Comparison of ENCODE assay signal across 22 cellular contexts in the genomic region with DNA sequence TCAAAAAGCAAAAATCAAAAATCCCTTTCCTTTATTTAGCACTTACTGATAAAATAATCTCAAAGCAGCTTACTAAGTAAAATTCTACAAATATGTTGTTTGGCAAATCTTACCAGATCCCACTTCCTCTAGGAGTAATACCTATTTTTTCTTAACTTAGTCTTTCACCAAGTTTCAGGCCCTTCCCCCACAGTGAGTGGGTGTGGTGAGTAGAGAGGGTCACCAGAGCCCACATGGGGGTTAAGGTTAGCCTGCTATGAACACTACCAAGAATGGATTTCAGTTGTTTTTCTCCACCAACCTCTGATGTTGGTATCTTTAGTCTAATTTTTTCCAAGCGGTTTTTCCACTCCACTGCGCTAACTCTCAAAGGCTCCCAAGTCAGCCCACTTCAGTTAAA. TPM values are rescaled to one million over a fixed set of nuclear protein-coding genes. Genes with fewer than 3 reads are reported as not detected.
DNase-seq lines count a peak whose midpoint lies in the region; ATAC-seq lines count a peak whose summit lies in the region.
"Had no signal": no experiment of that assay in that cellular context is flagged by ENCODE, and none has a peak within 500 bp of the region (broad histone marks: within the 10 kb centered on the region; RNA-seq: fewer than 3 reads in every experiment).

No MANE protein-coding gene starts in this region.

- H3K36me3 Mint-ChIP-seq in activated CD4-positive, alpha-beta T cell treated with anti-CD3 and anti-CD28 coated beads, Interleukin-2, amount 10 ng/mL, durations not matched to agents 24 days and 14 days (ENCODE audit: low read depth) = peaks cover 26% of the 10 kb centered on the region
- peaks cover 40% of the 10 kb centered on the region for H3K36me3 Mint-ChIP-seq in activated naive CD4-positive, alpha-beta T cell treated with anti-CD3 and anti-CD28 coated beads for 36 hours (ENCODE audit: low read depth)
- peaks cover 54% of the 10 kb centered on the region for H3K36me3 Mint-ChIP-seq in activated naive CD8-positive, alpha-beta T cell treated with anti-CD3 and anti-CD28 coated beads for 36 hours
- peaks cover 38% of the 10 kb centered on the region for H3K36me3 Mint-ChIP-seq in stimulated activated naive CD8-positive, alpha-beta T cell treated with anti-CD3 and anti-CD28 coated beads, Interleukin-15, Interleukin-2, amounts not matched to agents 100 ng/mL and 50 ng/mL, for 24 hours (ENCODE audit: low read depth)

- H3K27me3 Mint-ChIP-seq in activated CD4-positive, alpha-beta T cell treated with anti-CD3 and anti-CD28 coated beads, Interleukin-2, amount 10 ng/mL, durations not matched to agents 24 days and 14 days = no peaks in the 10 kb centered on the region
- no peaks in the 10 kb centered on the region for H3K27me3 Mint-ChIP-seq in activated naive CD4-positive, alpha-beta T cell treated with anti-CD3 and anti-CD28 coated beads for 36 hours (ENCODE audit: low read depth)
- H3K27me3 Mint-ChIP-seq in activated naive CD8-positive, alpha-beta T cell treated with anti-CD3 and anti-CD28 coated beads for 36 hours = no peaks in the 10 kb centered on the region
- H3K27me3 Mint-ChIP-seq in stimulated activated naive CD8-positive, alpha-beta T cell treated with anti-CD3 and anti-CD28 coated beads, Interleukin-15, Interleukin-2, amounts not matched to agents 100 ng/mL and 50 ng/mL, for 24 hours = no peaks in the 10 kb centered on the region

- H3K4me1 Mint-ChIP-seq in activated CD4-positive, alpha-beta T cell treated with anti-CD3 and anti-CD28 coated beads, Interleukin-2, amount 10 ng/mL, durations not matched to agents 24 days and 14 days = peaks cover 20% of the 10 kb centered on the region
- H3K4me1 Mint-ChIP-seq in activated naive CD4-positive, alpha-beta T cell treated with anti-CD3 and anti-CD28 coated beads for 36 hours (ENCODE audit: low read depth) = peaks cover 40% of the 10 kb centered on the region
- peaks cover 47% of the 10 kb centered on the region for H3K4me1 Mint-ChIP-seq in activated naive CD8-positive, alpha-beta T cell treated with anti-CD3 and anti-CD28 coated beads for 36 hours
- H3K4me1 Mint-ChIP-seq in stimulated activated naive CD8-positive, alpha-beta T cell treated with anti-CD3 and anti-CD28 coated beads, Interleukin-15, Interleukin-2, amounts not matched to agents 100 ng/mL and 50 ng/mL, for 24 hours (ENCODE audit: low read depth) = peaks cover 60% of the 10 kb centered on the region

- CTCF ChIA-PET in activated naive CD4-positive, alpha-beta T cell treated with anti-CD3 and anti-CD28 coated beads for 36 hours (lab: Charles Lee) = interaction anchor here (0.6 kb wide), 1 partner anchor 78 kb away, joined by 3 read pairs; no protein-coding TSS in a partner anchor

- H3K27ac Mint-ChIP-seq in activated CD4-positive, alpha-beta T cell treated with anti-CD3 and anti-CD28 coated beads, Interleukin-2, amount 10 ng/mL, durations not matched to agents 24 days and 14 days = no peak overlapping the region
- H3K27ac Mint-ChIP-seq in activated naive CD4-positive, alpha-beta T cell treated with anti-CD3 and anti-CD28 coated beads for 36 hours = no peak overlapping the region
- peak overlapping the region; percentile 56 for H3K27ac Mint-ChIP-seq in activated naive CD8-positive, alpha-beta T cell treated with anti-CD3 and anti-CD28 coated beads for 36 hours
- H3K27ac Mint-ChIP-seq in stimulated activated naive CD8-positive, alpha-beta T cell treated with anti-CD3 and anti-CD28 coated beads, Interleukin-15, Interleukin-2, amounts not matched to agents 100 ng/mL and 50 ng/mL, for 24 hours = peak overlapping the region; percentile 79

- DNase-seq in activated CD4-positive, alpha-beta T cell treated with anti-CD3 and anti-CD28 coated beads, Interleukin-2, amount 10 ng/mL, durations not matched to agents 24 days and 14 days = peak; percentile 44
- DNase-seq in activated CD4-positive, alpha-beta T cell treated with anti-CD3 and anti-CD28 coated beads for 1 hour = no peak
- peak; percentile 6 for DNase-seq in activated naive CD4-positive, alpha-beta T cell treated with anti-CD3 and anti-CD28 coated beads for 36 hours
- no peak for DNase-seq in activated naive CD4-positive, alpha-beta T cell treated with anti-CD3 and anti-CD28 coated beads, Interleukin-2, amount 50 U/mL, for 16 hours
- peak; percentile 18 for DNase-seq in activated naive CD8-positive, alpha-beta T cell treated with anti-CD3 and anti-CD28 coated beads for 36 hours
- DNase-seq: Calu3, DMS79 treated with DMSO at 0.1 percent for 48 hours, GF-D8, HCEC 1CT, KBM-7, MG63, NCI-H1105 treated with DMSO at 0.1 percent for 48 hours, NCI-H2029, NCI-H446, NCI-H524 treated with DMSO at 0.1 percent for 48 hours, NCI-H774, PC-9, Right ventricle myocardium superior, RPMI8226 had no signal

- H3K4me3 Mint-ChIP-seq in activated CD4-positive, alpha-beta T cell treated with anti-CD3 and anti-CD28 coated beads, Interleukin-2, amount 10 ng/mL, durations not matched to agents 24 days and 14 days = no peak overlapping the region
- no peak overlapping the region for H3K4me3 Mint-ChIP-seq in activated naive CD4-positive, alpha-beta T cell treated with anti-CD3 and anti-CD28 coated beads for 36 hours
- peak overlapping the region; percentile 18 for H3K4me3 Mint-ChIP-seq in activated naive CD8-positive, alpha-beta T cell treated with anti-CD3 and anti-CD28 coated beads for 36 hours
- no peak overlapping the region for H3K4me3 Mint-ChIP-seq in stimulated activated naive CD8-positive, alpha-beta T cell treated with anti-CD3 and anti-CD28 coated beads, Interleukin-15, Interleukin-2, amounts not matched to agents 100 ng/mL and 50 ng/mL, for 24 hours

- ATAC-seq in GM19397 (IDR thresholded peaks at IDR 0.05; ENCODE audit: unreplicated experiment) (no peak), GM21825 (IDR thresholded peaks at IDR 0.05; ENCODE audit: unreplicated experiment) (no peak)

- intact Hi-C loops in activated CD4-positive, alpha-beta T cell treated with anti-CD3 and anti-CD28 coated beads, Interleukin-2, amount 10 ng/mL, durations not matched to agents 24 days and 14 days (cut with micrococcal nuclease) = loop anchor here (5.0 kb wide), 1 partner anchor 72 kb away; no protein-coding TSS in a partner anchor
- intact Hi-C loops in activated naive CD4-positive, alpha-beta T cell treated with anti-CD3 and anti-CD28 coated beads for 36 hours (cut with micrococcal nuclease) = no loop called here

- peaks cover 9% of the 10 kb centered on the region for H3K9me3 Mint-ChIP-seq in activated CD4-positive, alpha-beta T cell treated with anti-CD3 and anti-CD28 coated beads, Interleukin-2, amount 10 ng/mL, durations not matched to agents 24 days and 14 days
- H3K9me3 Mint-ChIP-seq in activated naive CD4-positive, alpha-beta T cell treated with anti-CD3 and anti-CD28 coated beads for 36 hours = peaks cover 6% of the 10 kb centered on the region
- peaks cover 13% of the 10 kb centered on the region for H3K9me3 Mint-ChIP-seq in activated naive CD8-positive, alpha-beta T cell treated with anti-CD3 and anti-CD28 coated beads for 36 hours
- peaks cover 2% of the 10 kb centered on the region for H3K9me3 Mint-ChIP-seq in stimulated activated naive CD8-positive, alpha-beta T cell treated with anti-CD3 and anti-CD28 coated beads, Interleukin-15, Interleukin-2, amounts not matched to agents 100 ng/mL and 50 ng/mL, for 24 hours

RNA-seq across cellular contexts. Expression of gene PIAS2, which starts 23.2 kb away (rescaled TPM):
- 33.9 and 39.3 TPM in 2 replicates for total RNA-seq in activated CD4-positive, alpha-beta T cell treated with anti-CD3 and anti-CD28 coated beads, Interleukin-2, amount 10 ng/mL, durations not matched to agents 24 days and 14 days
- total RNA-seq in activated naive CD4-positive, alpha-beta T cell treated with anti-CD3 and anti-CD28 coated beads for 36 hours = 10 to 100 TPM; 21.9 to 23.4 TPM
- 10 to 100 TPM; 37.4 to 38.8 TPM for total RNA-seq in activated naive CD8-positive, alpha-beta T cell treated with anti-CD3 and anti-CD28 coated beads for 36 hours

RNA-seq across cellular contexts. Expression of gene KATNAL2, which starts 23.3 kb away (rescaled TPM):
- 0.40 TPM in 1 of 2 replicates, not detected in the other for total RNA-seq in activated CD4-positive, alpha-beta T cell treated with anti-CD3 and anti-CD28 coated beads, Interleukin-2, amount 10 ng/mL, durations not matched to agents 24 days and 14 days
- total RNA-seq in activated naive CD4-positive, alpha-beta T cell treated with anti-CD3 and anti-CD28 coated beads for 36 hours = under 1 TPM; 0.45 to 0.52 TPM
- 1 to 10 TPM; 1.3 to 1.6 TPM for total RNA-seq in activated naive CD8-positive, alpha-beta T cell treated with anti-CD3 and anti-CD28 coated beads for 36 hours

Comparison
In these comparisons a context has a peak if more than half of its experiments do, and no peak if none do; other contexts are left out.
1. DNase-seq: peak in activated CD4-positive, alpha-beta T cell treated with anti-CD3 and anti-CD28 coated beads, Interleukin-2, amount 10 ng/mL, durations not matched to agents 24 days and 14 days (single experiment), activated naive CD4-positive, alpha-beta T cell treated with anti-CD3 and anti-CD28 coated beads for 36 hours (single experiment) and activated naive CD8-positive, alpha-beta T cell treated with anti-CD3 and anti-CD28 coated beads for 36 hours (single experiment); none in activated CD4-positive, alpha-beta T cell treated with anti-CD3 and anti-CD28 coated beads for 1 hour (single experiment) and activated naive CD4-positive, alpha-beta T cell treated with anti-CD3 and anti-CD28 coated beads, Interleukin-2, amount 50 U/mL, for 16 hours (single experiment).
2. H3K27ac Mint-ChIP-seq: peak in activated naive CD8-positive, alpha-beta T cell treated with anti-CD3 and anti-CD28 coated beads for 36 hours (single experiment) and stimulated activated naive CD8-positive, alpha-beta T cell treated with anti-CD3 and anti-CD28 coated beads, Interleukin-15, Interleukin-2, amounts not matched to agents 100 ng/mL and 50 ng/mL, for 24 hours (single experiment); none in activated CD4-positive, alpha-beta T cell treated with anti-CD3 and anti-CD28 coated beads, Interleukin-2, amount 10 ng/mL, durations not matched to agents 24 days and 14 days (single experiment) and activated naive CD4-positive, alpha-beta T cell treated with anti-CD3 and anti-CD28 coated beads for 36 hours (single experiment).